Comparison of ENCODE assay signal across 1 cellular context in genomic region chr19:19165396-19165795, GRCh38.
TF ChIP-seq lines count a peak whose summit lies in the region.

No MANE protein-coding gene starts in this region.

TF ChIP-seq in HepG2, 621 proteins besides CTCF, POLR2A, EP300 and RAD21:
- TF ChIP-seq JUND (CRISPR knock-in tag; IDR thresholded peaks at IDR 0.05) (no peak), MIER2 (CRISPR knock-in tag; IDR thresholded peaks at IDR 0.05) (no peak), ZMYM3 (CRISPR knock-in tag; IDR thresholded peaks at IDR 0.05) (0 out of 2 replicates have a peak, but pooled peaks have one; percentile 49)
TF ChIP-seq in HepG2: peak in this region for 1.
